In genomic region chr7:73683916-73684693, GRCh38 we compare ENCODE assay signal across 7 cellular contexts. TPM values are rescaled to one million over a fixed set of nuclear protein-coding genes. Genes with fewer than 3 reads are reported as not detected.
DNase-seq lines count a peak whose midpoint lies in the region; ATAC-seq and TF ChIP-seq lines count a peak whose summit lies in the region.

No MANE protein-coding gene starts in this region.

- peaks cover 17% of the 10 kb centered on the region for H3K4me1 Mint-ChIP-seq in GM23338

- H3K9ac ChIP-seq in PC-3 (ENCODE audit: low read length), result peak overlapping the region; percentile 96

- H3K9me3 Mint-ChIP-seq in GM23338, result no peaks in the 10 kb centered on the region; the same call in 2 of the 3 replicates

- no peak for DNase-seq in GM23338 (ENCODE audit: low spot score)
- DNase-seq in PC-3, result no peak
- no peak for DNase-seq in epithelial cell of proximal tubule (ENCODE audit: low read depth)
- DNase-seq in osteoblast (ENCODE audit: insufficient read length, low spot score, missing footprints), result peak; percentile 79
- DNase-seq in activated CD8-positive, alpha-beta memory T cell treated with anti-CD3 and anti-CD28 coated beads, Interleukin-2, amount 50 U/mL, for 48 hours, result no peak
- no peak for DNase-seq in NCI-H1694 treated with DMSO at 0.1 percent for 48 hours (lab: John Stamatoyannopoulos, UW)

- peaks cover 11% of the 10 kb centered on the region for H3K27me3 Mint-ChIP-seq in GM23338 (ENCODE audit: insufficient read depth, low read depth, poor library complexity)

- H3K4me1 ChIP-seq in GM23338 (ENCODE audit: insufficient read depth) (peaks cover 9% of the 10 kb centered on the region), PC-3 (ENCODE audit: insufficient read depth, low read length) (peaks cover 19% of the 10 kb centered on the region), osteoblast (ENCODE audit: insufficient read depth, low read length) (peaks cover 26% of the 10 kb centered on the region)

- H3K27me3 ChIP-seq in GM23338 (ENCODE audit: insufficient read depth), result no peaks in the 10 kb centered on the region
- no peaks in the 10 kb centered on the region for H3K27me3 ChIP-seq in PC-3 (ENCODE audit: low read length)
- H3K27me3 ChIP-seq in osteoblast (ENCODE audit: insufficient read depth, low read length), result no peaks in the 10 kb centered on the region

- peaks cover 30% of the 10 kb centered on the region for H3K36me3 Mint-ChIP-seq in GM23338 (ENCODE audit: low read depth)

- no peaks in the 10 kb centered on the region for H3K9me2 ChIP-seq in GM23338 (ENCODE audit: insufficient read depth)
- no peaks in the 10 kb centered on the region for H3K9me2 ChIP-seq in PC-3 (replicated peaks; ENCODE audit: low read length)

- H3F3A ChIP-seq in GM23338 (replicated peaks; ENCODE audit: low read depth) (no peaks in the 10 kb centered on the region), PC-3 (ENCODE audit: low read length, unreplicated experiment) (no peaks in the 10 kb centered on the region)

- peak overlapping the region; percentile 95 for H3K4me3 Mint-ChIP-seq in GM23338

- intact Hi-C loops in PC-3 (cut with micrococcal nuclease), result loop anchor here (2.0 kb wide), 1 partner anchor 21 kb away; no protein-coding TSS in a partner anchor

- H3K79me2 ChIP-seq in GM23338 (replicated peaks; ENCODE audit: insufficient read depth), result peaks cover 91% of the 10 kb centered on the region
- H3K79me2 ChIP-seq in PC-3 (ENCODE audit: low read length), result peaks cover 93% of the 10 kb centered on the region
- H3K79me2 ChIP-seq in osteoblast (ENCODE audit: insufficient read depth, low read length), result peaks cover 83% of the 10 kb centered on the region

- TF ChIP-seq CTCF in GM23338 (conservative IDR thresholded peaks at IDR 0.05; ENCODE audit: low read depth in 2 of 2), result no peak
- TF ChIP-seq CTCF in PC-3 (conservative IDR thresholded peaks at IDR 0.05; ENCODE audit: low read depth, low read length), result no peak
- TF ChIP-seq CTCF in epithelial cell of proximal tubule (conservative IDR thresholded peaks at IDR 0.05; ENCODE audit: low read depth, low read length), result no peak
- no peak for TF ChIP-seq CTCF in osteoblast (IDR thresholded peaks at IDR 0.05; ENCODE audit: extremely low read depth, low read depth, low read length)

- peak overlapping the region; percentile 100 for H3K4me3 ChIP-seq in GM23338
- peak overlapping the region; percentile 97 for H3K4me3 ChIP-seq in PC-3 (ENCODE audit: low read length)
- H3K4me3 ChIP-seq in epithelial cell of proximal tubule (ENCODE audit: low read depth, low read length), result peak overlapping the region; percentile 82
- H3K4me3 ChIP-seq in osteoblast (ENCODE audit: insufficient read depth, low read length), result peak overlapping the region; percentile 96

- peak overlapping the region; percentile 98 for H3K27ac Mint-ChIP-seq in GM23338

- CTCF ChIA-PET in PC-3 (lab: Charles Lee), result no interaction called here

- ATAC-seq in GM23338 (no peak; the same call in 2 of the 3 replicates), PC-3 (0 out of 2 replicates have a peak, but pooled peaks have one; percentile 3), GM18519 (IDR thresholded peaks at IDR 0.05; ENCODE audit: low FRiP score, unreplicated experiment) (no peak)

- H2AFZ ChIP-seq in GM23338, result peak overlapping the region; percentile 98
- H2AFZ ChIP-seq in PC-3 (ENCODE audit: low read length), result peak overlapping the region; percentile 64
- H2AFZ ChIP-seq in osteoblast (ENCODE audit: low read length), result peak overlapping the region; percentile 93

- H3K27ac ChIP-seq in GM23338 (ENCODE audit: low read depth) (peak overlapping the region; percentile 80), PC-3 (ENCODE audit: low read length) (peak overlapping the region; percentile 38), osteoblast (ENCODE audit: low read depth, low read length) (peak overlapping the region; percentile 83)

- H3K4me2 ChIP-seq in GM23338 (peak overlapping the region; percentile 99), PC-3 (ENCODE audit: low read length) (peak overlapping the region; percentile 93), osteoblast (ENCODE audit: insufficient read depth, low read length) (peak overlapping the region; percentile 89)

- H3K9me3 ChIP-seq in PC-3 (ENCODE audit: low read length), result no peaks in the 10 kb centered on the region
- H3K9me3 ChIP-seq in osteoblast (ENCODE audit: low read depth, low read length), result no peaks in the 10 kb centered on the region

- TSS peak; percentile 88 for BruUV-seq in PC-3 (replicated peaks; lab: Mats Ljungman, UMichigan)

- peaks cover 16% of the 10 kb centered on the region; the same call in 1 of the 2 replicates for H3K36me3 ChIP-seq in GM23338 (ENCODE audit: insufficient read depth)
- H3K36me3 ChIP-seq in PC-3 (ENCODE audit: low read depth, low read length), result peaks cover 23% of the 10 kb centered on the region
- peaks cover 26% of the 10 kb centered on the region for H3K36me3 ChIP-seq in osteoblast (ENCODE audit: insufficient read depth, low read length)

- H4K20me1 ChIP-seq in GM23338 (replicated peaks; ENCODE audit: insufficient read depth) (peaks cover 17% of the 10 kb centered on the region), PC-3 (ENCODE audit: low read length) (peaks cover 14% of the 10 kb centered on the region), osteoblast (ENCODE audit: insufficient read depth, low read length) (peaks cover 20% of the 10 kb centered on the region)

- POLR2A ChIA-PET in PC-3 (lab: Charles Lee; ENCODE audit: unreplicated experiment), result interaction anchor here (0.6 to 0.7 kb wide), 3 partner anchors 34 to 54 kb away, joined by 3 to 6 read pairs (median 5); partner anchors contain the start of gene ABHD11

TF ChIP-seq in GM23338, 12 proteins besides CTCF, POLR2A, EP300 and RAD21 (continues in another document):
- TF ChIP-seq ZNF331 (CRISPR knock-in tag; IDR thresholded peaks at IDR 0.05; ENCODE audit: low read depth), result no peak
- no peak for TF ChIP-seq EZH2phosphoT487 (IDR thresholded peaks at IDR 0.05; ENCODE audit: unreplicated experiment)
- TF ChIP-seq NANOG (IDR thresholded peaks at IDR 0.05; ENCODE audit: borderline replicate concordance), result no peak
- TF ChIP-seq STAT1 (IDR thresholded peaks at IDR 0.05; ENCODE audit: unreplicated experiment), result no peak
- TF ChIP-seq JUNB (IDR thresholded peaks at IDR 0.05; ENCODE audit: unreplicated experiment), result no peak
- TF ChIP-seq CREB1 (CRISPR knock-in tag; IDR thresholded peaks at IDR 0.05; ENCODE audit: low read depth), result no peak

RNA-seq across cellular contexts. Expression of gene BUD23, which starts 0.7 kb away (rescaled TPM):
- 57.2 and 62.1 TPM in 2 replicates for total RNA-seq in GM23338 (2014; rRNA removed; shearing (Covaris generic))
- 117 and 129 TPM in 2 replicates for polyA plus RNA-seq in GM23338 (2016; fragmentation: Nextera tagmentation; extraction: Ambion mirVana)
- total RNA-seq in PC-3 (2014; rRNA removed), result 124 and 138 TPM in 2 replicates
- 65.2 and 87.1 TPM in 2 replicates for total RNA-seq in epithelial cell of proximal tubule
- 33.9 and 36.9 TPM in 2 replicates for total RNA-seq in osteoblast

RNA-seq across cellular contexts. Expression of gene DNAJC30, which starts 0.9 kb away (rescaled TPM):
- 1.3 and 2.8 TPM in 2 replicates for total RNA-seq in GM23338 (2014; rRNA removed; shearing (Covaris generic))
- polyA plus RNA-seq in GM23338 (2016; fragmentation: Nextera tagmentation; extraction: Ambion mirVana), result 5.2 and 5.6 TPM in 2 replicates
- total RNA-seq in PC-3 (2014; rRNA removed) (2.9 and 4.8 TPM in 2 replicates), epithelial cell of proximal tubule (2.7 and 6.1 TPM in 2 replicates), osteoblast (2.9 TPM in 2 replicates)

RNA-seq across cellular contexts. Expression of gene VPS37D, which starts 16.5 kb away (rescaled TPM):
- 5.6 and 7.0 TPM in 2 replicates for total RNA-seq in GM23338 (2014; rRNA removed; shearing (Covaris generic))
- 1.8 and 2.2 TPM in 2 replicates for polyA plus RNA-seq in GM23338 (2016; fragmentation: Nextera tagmentation; extraction: Ambion mirVana)
- total RNA-seq in PC-3 (2014; rRNA removed) (6.3 and 7.7 TPM in 2 replicates), epithelial cell of proximal tubule (4.1 and 12.2 TPM in 2 replicates), osteoblast (5.8 and 5.9 TPM in 2 replicates)

RNA-seq across cellular contexts. Expression of gene STX1A, which starts 35.4 kb away (rescaled TPM):
- 9.4 and 19.8 TPM in 2 replicates for total RNA-seq in GM23338 (2014; rRNA removed; shearing (Covaris generic))
- polyA plus RNA-seq in GM23338 (2016; fragmentation: Nextera tagmentation; extraction: Ambion mirVana), result 9.1 and 11.7 TPM in 2 replicates
- total RNA-seq in PC-3 (2014; rRNA removed), result 145 and 163 TPM in 2 replicates
- 18.0 and 22.4 TPM in 2 replicates for total RNA-seq in epithelial cell of proximal tubule
- total RNA-seq in osteoblast, result 15.9 and 17.4 TPM in 2 replicates

RNA-seq across cellular contexts. Expression of gene ABHD11, which starts 54.5 kb away (rescaled TPM):
- 16.3 and 24.6 TPM in 2 replicates for total RNA-seq in GM23338 (2014; rRNA removed; shearing (Covaris generic))
- 18.0 and 18.7 TPM in 2 replicates for polyA plus RNA-seq in GM23338 (2016; fragmentation: Nextera tagmentation; extraction: Ambion mirVana)
- total RNA-seq in PC-3 (2014; rRNA removed), result 38.6 and 41.4 TPM in 2 replicates
- 52.1 and 53.6 TPM in 2 replicates for total RNA-seq in epithelial cell of proximal tubule
- total RNA-seq in osteoblast, result 6.5 and 8.7 TPM in 2 replicates
